Comparison of ENCODE assay signal across 1 cellular context in the genomic region with DNA sequence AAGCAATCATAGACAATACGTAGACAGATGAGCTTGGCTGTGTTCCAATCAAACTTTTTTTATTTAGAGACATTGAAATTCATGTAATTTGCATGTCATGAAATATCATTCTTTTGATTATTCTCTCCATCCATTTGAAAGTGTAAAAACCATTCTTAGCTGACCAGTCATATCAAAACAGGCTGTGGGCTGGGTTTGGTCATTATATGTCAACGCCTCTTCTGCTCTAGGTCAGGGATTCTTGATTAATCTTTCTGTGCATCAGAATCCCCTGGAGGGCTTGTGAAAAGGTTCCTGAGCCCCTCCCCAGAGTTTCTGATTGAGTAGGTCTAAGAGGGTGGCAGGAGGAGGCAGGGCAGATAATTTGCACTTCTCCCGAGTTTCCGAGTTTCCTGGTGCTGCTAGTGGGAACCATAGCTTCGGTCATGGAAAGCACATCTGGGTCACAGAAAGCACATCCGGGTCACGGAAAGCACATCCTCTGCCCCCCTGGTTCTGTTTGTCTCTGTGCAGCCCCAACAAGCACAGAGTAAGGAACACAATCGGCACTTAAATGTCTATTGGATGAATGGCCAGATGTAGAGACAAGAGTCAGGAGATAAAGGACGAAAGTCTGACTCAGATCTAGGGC.
TF ChIP-seq lines count a peak whose summit lies in the region.

No MANE protein-coding gene starts in this region.

TF ChIP-seq in GM12878, 131 proteins besides CTCF, POLR2A, EP300 and RAD21:
- TF ChIP-seq TCF3 (IDR thresholded peaks at IDR 0.05; ENCODE audit: borderline replicate concordance, insufficient read depth, low read depth, low read length) (no peak), PML (IDR thresholded peaks at IDR 0.05; ENCODE audit: low read length) (no peak), DPF2 (IDR thresholded peaks at IDR 0.05) (no peak), IRF4 (IDR thresholded peaks at IDR 0.05; ENCODE audit: low read depth, low read length) (peak; percentile 69; the same call in 1 of the 2 replicates), RBBP5 (conservative IDR thresholded peaks at IDR 0.05) (no peak), RUNX3 (IDR thresholded peaks at IDR 0.05; ENCODE audit: low read length) (peak; percentile 67), MXI1 (IDR thresholded peaks at IDR 0.05; ENCODE audit: low read depth, low read length) (no peak), BMI1 (IDR thresholded peaks at IDR 0.05; ENCODE audit: borderline replicate concordance) (no peak), IKZF1 (conservative IDR thresholded peaks at IDR 0.05) (no peak), ZNF217 (IDR thresholded peaks at IDR 0.05) (no peak), JUNB (IDR thresholded peaks at IDR 0.05) (peak; percentile 61), WRNIP1 (IDR thresholded peaks at IDR 0.05; ENCODE audit: borderline replicate concordance, low read depth, low read length) (no peak), NBN (IDR thresholded peaks at IDR 0.05) (no peak), IKZF2 (IDR thresholded peaks at IDR 0.05) (no peak), BCL11A (IDR thresholded peaks at IDR 0.05; ENCODE audit: low read depth, low read length) (0 out of 2 replicates have a peak, but pooled peaks have one; percentile 26), NR2C1 (IDR thresholded peaks at IDR 0.05) (peak; percentile 70), GABPA (IDR thresholded peaks at IDR 0.05; ENCODE audit: low read depth) (0 out of 2 replicates have a peak, but pooled peaks have one; percentile 55), KAT2A (conservative IDR thresholded peaks at IDR 0.05; ENCODE audit: control insufficient read depth, low read depth, low read length) (no peak), GATAD2B (conservative IDR thresholded peaks at IDR 0.05; ENCODE audit: low read depth) (no peak), ASH2L (IDR thresholded peaks at IDR 0.05; ENCODE audit: borderline replicate concordance, low read depth) (no peak), SMARCA5 (IDR thresholded peaks at IDR 0.05) (no peak), POLR2AphosphoS5 (IDR thresholded peaks at IDR 0.05; ENCODE audit: low read length) (no peak), ZNF622 (IDR thresholded peaks at IDR 0.05) (no peak)
- TF ChIP-seq, protein P1, sequence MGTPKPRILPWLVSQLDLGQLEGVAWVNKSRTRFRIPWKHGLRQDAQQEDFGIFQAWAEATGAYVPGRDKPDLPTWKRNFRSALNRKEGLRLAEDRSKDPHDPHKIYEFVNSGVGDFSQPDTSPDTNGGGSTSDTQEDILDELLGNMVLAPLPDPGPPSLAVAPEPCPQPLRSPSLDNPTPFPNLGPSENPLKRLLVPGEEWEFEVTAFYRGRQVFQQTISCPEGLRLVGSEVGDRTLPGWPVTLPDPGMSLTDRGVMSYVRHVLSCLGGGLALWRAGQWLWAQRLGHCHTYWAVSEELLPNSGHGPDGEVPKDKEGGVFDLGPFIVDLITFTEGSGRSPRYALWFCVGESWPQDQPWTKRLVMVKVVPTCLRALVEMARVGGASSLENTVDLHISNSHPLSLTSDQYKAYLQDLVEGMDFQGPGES (IDR thresholded peaks at IDR 0.05), result no peak
- TF ChIP-seq, protein P2, sequence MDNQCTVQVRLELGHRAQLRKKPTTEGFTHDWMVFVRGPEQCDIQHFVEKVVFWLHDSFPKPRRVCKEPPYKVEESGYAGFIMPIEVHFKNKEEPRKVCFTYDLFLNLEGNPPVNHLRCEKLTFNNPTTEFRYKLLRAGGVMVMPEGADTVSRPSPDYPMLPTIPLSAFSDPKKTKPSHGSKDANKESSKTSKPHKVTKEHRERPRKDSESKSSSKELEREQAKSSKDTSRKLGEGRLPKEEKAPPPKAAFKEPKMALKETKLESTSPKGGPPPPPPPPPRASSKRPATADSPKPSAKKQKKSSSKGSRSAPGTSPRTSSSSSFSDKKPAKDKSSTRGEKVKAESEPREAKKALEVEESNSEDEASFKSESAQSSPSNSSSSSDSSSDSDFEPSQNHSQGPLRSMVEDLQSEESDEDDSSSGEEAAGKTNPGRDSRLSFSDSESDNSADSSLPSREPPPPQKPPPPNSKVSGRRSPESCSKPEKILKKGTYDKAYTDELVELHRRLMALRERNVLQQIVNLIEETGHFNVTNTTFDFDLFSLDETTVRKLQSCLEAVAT (IDR thresholded peaks at IDR 0.05), result no peak
- TF ChIP-seq, protein P3, sequence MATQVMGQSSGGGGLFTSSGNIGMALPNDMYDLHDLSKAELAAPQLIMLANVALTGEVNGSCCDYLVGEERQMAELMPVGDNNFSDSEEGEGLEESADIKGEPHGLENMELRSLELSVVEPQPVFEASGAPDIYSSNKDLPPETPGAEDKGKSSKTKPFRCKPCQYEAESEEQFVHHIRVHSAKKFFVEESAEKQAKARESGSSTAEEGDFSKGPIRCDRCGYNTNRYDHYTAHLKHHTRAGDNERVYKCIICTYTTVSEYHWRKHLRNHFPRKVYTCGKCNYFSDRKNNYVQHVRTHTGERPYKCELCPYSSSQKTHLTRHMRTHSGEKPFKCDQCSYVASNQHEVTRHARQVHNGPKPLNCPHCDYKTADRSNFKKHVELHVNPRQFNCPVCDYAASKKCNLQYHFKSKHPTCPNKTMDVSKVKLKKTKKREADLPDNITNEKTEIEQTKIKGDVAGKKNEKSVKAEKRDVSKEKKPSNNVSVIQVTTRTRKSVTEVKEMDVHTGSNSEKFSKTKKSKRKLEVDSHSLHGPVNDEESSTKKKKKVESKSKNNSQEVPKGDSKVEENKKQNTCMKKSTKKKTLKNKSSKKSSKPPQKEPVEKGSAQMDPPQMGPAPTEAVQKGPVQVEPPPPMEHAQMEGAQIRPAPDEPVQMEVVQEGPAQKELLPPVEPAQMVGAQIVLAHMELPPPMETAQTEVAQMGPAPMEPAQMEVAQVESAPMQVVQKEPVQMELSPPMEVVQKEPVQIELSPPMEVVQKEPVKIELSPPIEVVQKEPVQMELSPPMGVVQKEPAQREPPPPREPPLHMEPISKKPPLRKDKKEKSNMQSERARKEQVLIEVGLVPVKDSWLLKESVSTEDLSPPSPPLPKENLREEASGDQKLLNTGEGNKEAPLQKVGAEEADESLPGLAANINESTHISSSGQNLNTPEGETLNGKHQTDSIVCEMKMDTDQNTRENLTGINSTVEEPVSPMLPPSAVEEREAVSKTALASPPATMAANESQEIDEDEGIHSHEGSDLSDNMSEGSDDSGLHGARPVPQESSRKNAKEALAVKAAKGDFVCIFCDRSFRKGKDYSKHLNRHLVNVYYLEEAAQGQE (IDR thresholded peaks at IDR 0.05; ENCODE audit: low read depth, low read length), result no peak
